ENCODE assay signal across 8 cellular contexts in the genomic region with DNA sequence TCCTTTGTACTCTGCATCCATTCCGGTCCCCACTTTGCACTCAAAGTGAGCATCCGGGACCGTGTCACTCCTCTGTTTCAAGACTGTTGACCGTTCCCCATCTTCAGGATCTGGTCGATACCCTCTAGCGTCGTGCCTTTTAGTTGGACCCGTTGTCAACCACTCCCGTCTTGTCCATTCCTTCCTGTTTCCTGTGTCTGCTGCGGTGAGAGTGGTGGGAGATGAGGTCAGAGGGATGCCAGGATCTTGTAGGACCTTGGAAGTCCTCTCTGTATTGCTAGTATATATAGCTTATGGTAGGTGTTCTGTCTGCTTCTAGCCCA. TPM values are rescaled to one million over a fixed set of nuclear protein-coding genes. Genes with fewer than 3 reads are reported as not detected.
DNase-seq lines count a peak whose midpoint lies in the region; ATAC-seq and TF ChIP-seq lines count a peak whose summit lies in the region.

No MANE protein-coding gene starts in this region.

- DNase-seq in BE2C (no peak), NCI-H2029 treated with DMSO at 0.1 percent for 48 hours (lab: John Stamatoyannopoulos, UW) (peak; percentile 24), chondrocyte (ENCODE audit: low spot score) (no peak), memory B cell (ENCODE audit: low spot score in 2 of 2) (no peak), uterus (no peak), NCI-H1436 (lab: John Stamatoyannopoulos, UW) (no peak)

- H3K36me3 Mint-ChIP-seq in chondrocyte (ENCODE audit: low read depth) (peaks cover 5% of the 10 kb centered on the region), memory B cell (peaks cover 7% of the 10 kb centered on the region)

- H3K9me3 ChIP-seq in BE2C, result no peaks in the 10 kb centered on the region
- no peaks in the 10 kb centered on the region for H3K9me3 ChIP-seq in uterus

- H3K27me3 Mint-ChIP-seq in chondrocyte (ENCODE audit: low read depth) (no peaks in the 10 kb centered on the region), memory B cell (no peaks in the 10 kb centered on the region)

- H3K9me3 Mint-ChIP-seq in chondrocyte (ENCODE audit: low read depth) (no peaks in the 10 kb centered on the region), memory B cell (no peaks in the 10 kb centered on the region)

- H3K4me3 ChIP-seq in BE2C (ENCODE audit: low read depth, low read length) (peak overlapping the region; percentile 91), uterus (peak overlapping the region; percentile 73 to 97)

- TF ChIP-seq CTCF in BE2C (IDR thresholded peaks at IDR 0.05; ENCODE audit: low read depth, low read length) (no peak), chondrocyte (IDR thresholded peaks at IDR 0.05) (peak; percentile 20), uterus (IDR thresholded peaks at IDR 0.05) (no peak)

- H3K27me3 ChIP-seq in BE2C (no peaks in the 10 kb centered on the region), uterus (no peaks in the 10 kb centered on the region)

- peak overlapping the region; percentile 100 for H3K4me3 Mint-ChIP-seq in chondrocyte (ENCODE audit: unreplicated experiment)
- H3K4me3 Mint-ChIP-seq in memory B cell, result peak overlapping the region; percentile 99

- ATAC-seq in GM21390 (IDR thresholded peaks at IDR 0.05; ENCODE audit: unreplicated experiment) (peak; percentile 27), memory B cell (ENCODE audit: low read depth) (no peak), GM18519 (IDR thresholded peaks at IDR 0.05; ENCODE audit: low FRiP score, unreplicated experiment) (no peak)

- no peak for TF ChIP-seq POLR2A in uterus (IDR thresholded peaks at IDR 0.05)

- H3K36me3 ChIP-seq in BE2C, result no peaks in the 10 kb centered on the region
- no peaks in the 10 kb centered on the region for H3K36me3 ChIP-seq in uterus

- H3K27ac Mint-ChIP-seq in chondrocyte (ENCODE audit: unreplicated experiment) (peak overlapping the region; percentile 91), memory B cell (peak overlapping the region; percentile 92)

- H3K4me1 Mint-ChIP-seq in chondrocyte (ENCODE audit: low read depth) (peaks cover 26% of the 10 kb centered on the region), memory B cell (peaks cover 17% of the 10 kb centered on the region)

- H3K27ac ChIP-seq in uterus, result peak overlapping the region; percentile 79 to 83

- intact Hi-C loops in uterus (cut with DNase I; ENCODE audit: low total_unique reads), result no loop called here

- H3K4me1 ChIP-seq in BE2C, result no peaks in the 10 kb centered on the region
- peaks cover 11 to 12% of the 10 kb centered on the region in 2 donors for H3K4me1 ChIP-seq in uterus

RNA-seq across cellular contexts. Expression of gene BRK1, which starts 0.6 kb away (rescaled TPM):
- polyA plus RNA-seq in BE2C (2012; ENCODE audit: insufficient read depth, insufficient read length, low read depth), result 110 TPM
- total RNA-seq in chondrocyte, result 113 to 122 TPM (median 117 TPM) in 3 replicates
- 100 to 1,000 TPM in 3 of 4 donors, 10 to 100 TPM in 1; 89.1 to 145 (median 117) TPM for total RNA-seq in uterus

RNA-seq across cellular contexts. Expression of gene FANCD2OS, which starts 8.0 kb away (rescaled TPM):
- not detected for polyA plus RNA-seq in BE2C (2012; ENCODE audit: insufficient read depth, insufficient read length, low read depth)
- total RNA-seq in chondrocyte, result not detected in 3 replicates
- total RNA-seq in uterus, result not detected

RNA-seq across cellular contexts. Expression of gene VHL, which starts 25.5 kb away (rescaled TPM):
- 22.8 TPM for polyA plus RNA-seq in BE2C (2012; ENCODE audit: insufficient read depth, insufficient read length, low read depth)
- 31.4 to 39.1 TPM (median 38.5 TPM) in 3 replicates for total RNA-seq in chondrocyte
- total RNA-seq in uterus, result 10 to 100 TPM; 14.6 to 73.7 (median 33.3) TPM

RNA-seq across cellular contexts. Expression of gene IRAK2, which starts 48.6 kb away (rescaled TPM):
- polyA plus RNA-seq in BE2C (2012; ENCODE audit: insufficient read depth, insufficient read length, low read depth), result 0.37 TPM
- total RNA-seq in chondrocyte (0.63 to 1.6 TPM (median 1.6 TPM) in 3 replicates), uterus (1 to 10 TPM in 3 of 4 donors, under 1 TPM in 1; 0.29 to 8.7 (median 3.7) TPM)
